In genomic region chr10:49550563-49550962, GRCh38 we compare ENCODE assay signal across 13 cellular contexts. TPM values are rescaled to one million over a fixed set of nuclear protein-coding genes. Genes with fewer than 3 reads are reported as not detected.
DNase-seq lines count a peak whose midpoint lies in the region; ATAC-seq and TF ChIP-seq lines count a peak whose summit lies in the region.
"Had no signal": no experiment of that assay in that cellular context is flagged by ENCODE, and none has a peak within 500 bp of the region (broad histone marks: within the 10 kb centered on the region; RNA-seq: fewer than 3 reads in every experiment).

No MANE protein-coding gene starts in this region.

- H2AFZ ChIP-seq in osteoblast (ENCODE audit: low read length): no peak overlapping the region

- H3K79me2 ChIP-seq in osteoblast (ENCODE audit: insufficient read depth, low read length): no peaks in the 10 kb centered on the region

- H3K36me3 ChIP-seq in osteoblast (ENCODE audit: insufficient read depth, low read length): no peaks in the 10 kb centered on the region
- H3K36me3 ChIP-seq: BLaER1 treated with 17β-estradiol and CSF1 and Interleukin-3, amounts not matched to agents 10 nM and 100 nM had no signal

- H4K20me1 ChIP-seq in osteoblast (ENCODE audit: insufficient read depth, low read length): no peaks in the 10 kb centered on the region
- H4K20me1 ChIP-seq: BLaER1 treated with 17β-estradiol and CSF1 and Interleukin-3, amounts not matched to agents 10 nM and 100 nM had no signal

- TF ChIP-seq CTCF in osteoblast (IDR thresholded peaks at IDR 0.05; ENCODE audit: extremely low read depth, low read depth, low read length): no peak

- H3K4me3 ChIP-seq in osteoblast (ENCODE audit: insufficient read depth, low read length): no peak overlapping the region
- H3K4me3 ChIP-seq: BLaER1 treated with 17β-estradiol and CSF1 and Interleukin-3, amounts not matched to agents 10 nM and 100 nM had no signal

- peak; percentile 92 for DNase-seq in ELR (ENCODE audit: low read depth)
- DNase-seq in RKO (ENCODE audit: low spot score): peak; percentile 77
- peak; percentile 81 for DNase-seq in dermis blood vessel endothelial cell
- DNase-seq in osteoblast (ENCODE audit: insufficient read length, low spot score, missing footprints): no peak
- DNase-seq in activated CD4-positive, CD25-positive, alpha-beta regulatory T cell (lab: John Stamatoyannopoulos, UW): no peak
- no peak for DNase-seq in NCI-H510A treated with DMSO at 0.1 percent for 48 hours (lab: John Stamatoyannopoulos, UW)
- no peak for DNase-seq in NCI-H82 (lab: John Stamatoyannopoulos, UW)
- DNase-seq: activated CD8-positive, alpha-beta memory T cell treated with anti-CD3 and anti-CD28 coated beads for 24 hours; NCI-H1417 had no signal

- H3K27ac ChIP-seq in osteoblast (ENCODE audit: low read depth, low read length): peak overlapping the region; percentile 82

- no peak for ATAC-seq in HG02973 (IDR thresholded peaks at IDR 0.05; ENCODE audit: unreplicated experiment)

- no peak overlapping the region for H3K4me2 ChIP-seq in osteoblast (ENCODE audit: insufficient read depth, low read length)

- no peaks in the 10 kb centered on the region for H3K9me3 ChIP-seq in osteoblast (ENCODE audit: low read depth, low read length)

- H3K27me3 ChIP-seq in osteoblast (ENCODE audit: insufficient read depth, low read length): no peaks in the 10 kb centered on the region
- H3K27me3 ChIP-seq: BLaER1 treated with 17β-estradiol and CSF1 and Interleukin-3, amounts not matched to agents 10 nM and 100 nM had no signal

- H3K4me1 ChIP-seq in osteoblast (ENCODE audit: insufficient read depth, low read length): peaks cover 35% of the 10 kb centered on the region

RNA-seq across cellular contexts. Expression of gene ERCC6, which starts 11.6 kb away (rescaled TPM):
- 14.5 and 16.0 TPM in 2 replicates for total RNA-seq in dermis blood vessel endothelial cell
- 52.7 and 54.3 TPM in 2 replicates for total RNA-seq in osteoblast

RNA-seq across cellular contexts. Expression of gene SLC18A3, which starts 59.5 kb away (rescaled TPM):
- total RNA-seq in dermis blood vessel endothelial cell (not detected in 2 replicates), osteoblast (not detected in 2 replicates)
- total RNA-seq: liver; T-helper 1 cell treated with Interleukin-12 subunit alpha and Interleukin-12 subunit beta and Interleukin-4 antibody, amounts not matched to agents 30 ng/mL and 1 ng/mL, for 36 hours had no signal

Comparison
In these comparisons a context has a peak if more than half of its experiments do, and no peak if none do; other contexts are left out.
1. DNase-seq: peak in ELR (single experiment), RKO (single experiment) and dermis blood vessel endothelial cell (single experiment); none in osteoblast (single experiment), activated CD4-positive, CD25-positive, alpha-beta regulatory T cell (0 of 4), NCI-H510A treated with DMSO at 0.1 percent for 48 hours (single experiment) and NCI-H82 (single experiment).